ENCODE assay signal across 8 cellular contexts in the genomic region with DNA sequence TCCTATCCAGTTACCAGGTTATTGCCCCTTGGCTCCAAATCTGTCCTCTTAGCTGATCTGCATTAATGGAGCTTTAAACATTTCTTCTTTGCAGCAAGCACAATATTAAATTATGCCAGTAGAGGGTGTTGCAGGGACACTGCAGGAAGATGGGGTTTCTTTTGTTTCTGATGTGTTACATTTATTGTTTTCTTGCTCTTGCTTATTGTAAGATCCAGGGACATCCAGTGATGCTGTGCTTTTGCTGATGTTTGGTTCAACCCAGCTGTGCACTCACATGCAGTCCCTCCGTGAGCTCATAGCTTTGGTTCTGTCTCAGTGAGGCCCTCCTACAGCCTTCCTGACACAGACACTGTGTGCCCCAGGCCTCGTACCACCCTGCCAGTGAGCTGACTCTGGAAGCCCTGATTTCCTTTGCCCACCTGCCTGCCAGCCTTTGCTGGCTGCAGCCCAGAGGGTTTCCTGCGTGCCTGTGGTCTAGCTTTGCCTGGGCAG.
DNase-seq lines count a peak whose midpoint lies in the region; ATAC-seq and TF ChIP-seq lines count a peak whose summit lies in the region.

No MANE protein-coding gene starts in this region.

- DNase-seq in AG08395 (ENCODE audit: low spot score) (peak; percentile 70), NB4 (ENCODE audit: low read depth) (peak; percentile 56), SKM-1 (lab: John Stamatoyannopoulos, UW; ENCODE audit: unreplicated experiment) (peak; percentile 24), mucosa of descending colon (peak in 1 of 3 donors; percentile 28)

- no peaks in the 10 kb centered on the region for H3K36me3 ChIP-seq in mucosa of descending colon (ENCODE audit: low read depth)

- TF ChIP-seq CTCF in GM12874 (IDR thresholded peaks at IDR 0.05; ENCODE audit: insufficient read depth, low read depth, low read length): peak; percentile 55; the same call in 1 of the 2 replicates
- peak; percentile 34 for TF ChIP-seq CTCF in NB4 (IDR thresholded peaks at IDR 0.05; ENCODE audit: low read depth, low read length)
- peak; percentile 24 for TF ChIP-seq CTCF in mucosa of descending colon (IDR thresholded peaks at IDR 0.05)

- intact Hi-C loops in mucosa of descending colon (cut with DNase I, micrococcal nuclease): loop anchor here (5.0 to 10.0 kb wide), 2 partner anchors 472 to 480 kb away; no protein-coding TSS in a partner anchor

- no peaks in the 10 kb centered on the region for H3K4me1 ChIP-seq in mucosa of descending colon (ENCODE audit: low read depth)

- H3K4me3 ChIP-seq in NB4 (ENCODE audit: low read depth, low read length) (no peak overlapping the region), mucosa of descending colon (no peak overlapping the region)

- ATAC-seq in esophagus mucosa (peak; percentile 50), mucosa of descending colon (peak; percentile 69), GM18505 (IDR thresholded peaks at IDR 0.05; ENCODE audit: unreplicated experiment) (no peak), HG02798 (IDR thresholded peaks at IDR 0.05; ENCODE audit: poor library complexity, unreplicated experiment) (no peak)

- TF ChIP-seq POLR2A in NB4 (IDR thresholded peaks at IDR 0.05; ENCODE audit: extremely low read depth, insufficient read length): no peak
- TF ChIP-seq POLR2A in GM18505 (IDR thresholded peaks at IDR 0.05; ENCODE audit: borderline replicate concordance, extremely low read depth, insufficient read depth, insufficient read length): no peak

- no peaks in the 10 kb centered on the region for H3K9me3 ChIP-seq in mucosa of descending colon

Comparison
In these comparisons a context has a peak if more than half of its experiments do, and no peak if none do; other contexts are left out.
1. ATAC-seq: peak in esophagus mucosa (single experiment) and mucosa of descending colon (single experiment); none in GM18505 (single experiment) and HG02798 (single experiment).
2. Peak in every context shown above with its lines, with median percentiles within 50 percentile points of each other: CTCF ChIP-seq.